ENCODE assay signal across 1 cellular context in the genomic region with DNA sequence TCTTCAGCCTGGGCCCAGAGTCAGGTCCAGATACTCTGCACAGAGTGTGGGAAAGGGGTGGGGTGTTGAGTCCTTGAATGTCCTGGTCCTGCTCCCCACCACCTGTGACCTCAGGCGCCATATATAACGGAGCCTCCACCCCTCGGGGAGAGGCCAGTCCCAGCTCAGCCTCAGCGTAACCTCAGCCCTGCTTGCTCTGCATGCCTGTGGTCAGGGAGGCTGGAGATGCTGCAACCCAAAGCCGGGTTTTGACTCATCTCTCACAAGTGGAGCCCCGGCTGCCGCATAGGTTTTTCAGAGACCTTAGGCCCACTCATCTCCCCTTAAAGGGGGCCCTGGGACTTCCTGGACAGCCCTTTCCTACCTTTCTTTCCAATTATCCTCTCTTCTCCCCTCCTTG.
TF ChIP-seq lines count a peak whose summit lies in the region.

No MANE protein-coding gene starts in this region.

TF ChIP-seq in GM12878, 131 proteins besides CTCF, POLR2A, EP300 and RAD21 (continued from another document):
- TF ChIP-seq, protein P1, sequence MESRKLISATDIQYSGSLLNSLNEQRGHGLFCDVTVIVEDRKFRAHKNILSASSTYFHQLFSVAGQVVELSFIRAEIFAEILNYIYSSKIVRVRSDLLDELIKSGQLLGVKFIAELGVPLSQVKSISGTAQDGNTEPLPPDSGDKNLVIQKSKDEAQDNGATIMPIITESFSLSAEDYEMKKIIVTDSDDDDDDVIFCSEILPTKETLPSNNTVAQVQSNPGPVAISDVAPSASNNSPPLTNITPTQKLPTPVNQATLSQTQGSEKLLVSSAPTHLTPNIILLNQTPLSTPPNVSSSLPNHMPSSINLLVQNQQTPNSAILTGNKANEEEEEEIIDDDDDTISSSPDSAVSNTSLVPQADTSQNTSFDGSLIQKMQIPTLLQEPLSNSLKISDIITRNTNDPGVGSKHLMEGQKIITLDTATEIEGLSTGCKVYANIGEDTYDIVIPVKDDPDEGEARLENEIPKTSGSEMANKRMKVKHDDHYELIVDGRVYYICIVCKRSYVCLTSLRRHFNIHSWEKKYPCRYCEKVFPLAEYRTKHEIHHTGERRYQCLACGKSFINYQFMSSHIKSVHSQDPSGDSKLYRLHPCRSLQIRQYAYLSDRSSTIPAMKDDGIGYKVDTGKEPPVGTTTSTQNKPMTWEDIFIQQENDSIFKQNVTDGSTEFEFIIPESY (IDR thresholded peaks at IDR 0.05) = no peak
- no peak for TF ChIP-seq YBX1 (IDR thresholded peaks at IDR 0.05)
- no peak for TF ChIP-seq ZNF207 (IDR thresholded peaks at IDR 0.05; ENCODE audit: borderline replicate concordance)
- no peak for TF ChIP-seq SREBF1 (IDR thresholded peaks at IDR 0.05; ENCODE audit: low read length)
- peak; percentile 24; the same call in 1 of the 2 replicates for TF ChIP-seq SIN3A (IDR thresholded peaks at IDR 0.05; ENCODE audit: low read depth, low read length)
- no peak for TF ChIP-seq MYC (IDR thresholded peaks at IDR 0.05; ENCODE audit: insufficient read depth, insufficient read length, insufficient replicate concordance, low read length, severe bottlenecking)
- TF ChIP-seq HCFC1 (IDR thresholded peaks at IDR 0.05; ENCODE audit: low read length) = no peak
- TF ChIP-seq HDGF (IDR thresholded peaks at IDR 0.05) = no peak
- peak; percentile 90 for TF ChIP-seq NR2F1 (conservative IDR thresholded peaks at IDR 0.05)
- no peak; the same call in 1 of the 2 replicates for TF ChIP-seq ZBED1 (IDR thresholded peaks at IDR 0.05; ENCODE audit: borderline replicate concordance)
- TF ChIP-seq IRF5 (IDR thresholded peaks at IDR 0.05; ENCODE audit: borderline replicate concordance) = no peak
- peak in 1 of 2 experiments; percentile 80; a peak in 1 of 4 replicates for TF ChIP-seq ETV6 (conservative IDR thresholded peaks at IDR 0.05 in 1 of 2, IDR thresholded peaks at IDR 0.05 in 1 of 2; ENCODE audit: borderline replicate concordance in 1 of 2, low read depth in 1 of 2)
- TF ChIP-seq SPI1 (IDR thresholded peaks at IDR 0.05; ENCODE audit: borderline replicate concordance, insufficient read depth, low read depth, low read length) = no peak
- no peak for TF ChIP-seq SMAD1 (IDR thresholded peaks at IDR 0.05; ENCODE audit: low read depth, partially characterized antibody)
- TF ChIP-seq ZNF384 (IDR thresholded peaks at IDR 0.05; ENCODE audit: borderline replicate concordance, low read depth, low read length) = no peak
- no peak for TF ChIP-seq HSF1 (IDR thresholded peaks at IDR 0.05; ENCODE audit: low read depth, low read length)
- TF ChIP-seq ZNF687 (IDR thresholded peaks at IDR 0.05) = no peak
- TF ChIP-seq NBN (IDR thresholded peaks at IDR 0.05) = peak; percentile 78
